21 cellular contexts compared by ENCODE assay signal in the genomic region with DNA sequence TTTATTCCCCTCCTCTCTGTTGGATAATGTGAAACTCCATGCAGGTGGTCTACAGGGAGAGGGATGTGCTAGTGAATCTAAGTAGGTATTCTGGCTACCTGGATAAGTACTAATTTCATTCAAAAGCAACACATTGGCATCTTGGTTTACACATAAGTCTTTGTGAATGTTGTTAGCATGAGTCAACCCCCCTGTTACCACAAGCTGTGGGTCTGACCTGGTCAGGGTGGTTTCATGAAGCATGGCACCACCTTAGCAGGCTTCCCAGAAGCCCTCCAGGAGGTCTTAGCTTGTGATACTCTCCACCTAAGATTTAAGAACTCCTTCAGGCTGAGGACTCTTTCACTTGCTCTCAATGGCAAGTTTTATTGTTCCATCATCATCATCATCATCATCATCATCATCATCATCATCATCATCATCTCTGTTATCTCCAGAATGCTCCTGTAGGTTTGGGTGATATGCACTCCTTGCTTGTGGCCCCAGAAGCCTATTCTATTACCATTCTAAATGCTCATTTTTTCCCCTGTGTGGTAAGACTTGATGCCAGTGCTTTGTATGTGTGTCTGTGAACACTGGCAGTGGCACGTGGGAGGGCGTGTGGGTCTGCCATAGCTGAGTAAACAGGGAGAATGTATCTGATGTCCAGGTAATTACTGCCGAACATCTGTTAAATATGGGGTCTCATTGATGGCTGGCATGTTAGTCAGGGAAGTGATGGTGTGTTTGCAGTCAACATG.
"Had no signal": no experiment of that assay in that cellular context is flagged by ENCODE, and none has a peak within 500 bp of the region (broad histone marks: within the 10 kb centered on the region; RNA-seq: fewer than 3 reads in every experiment).

No MANE protein-coding gene starts in this region.

- FAIRE-seq: keratinocyte had no signal

- H3K4me1 ChIP-seq: body of pancreas, stomach, testis had no signal

- H3K36me3 ChIP-seq: gastrocnemius medialis, left ventricle myocardium inferior, ovary, sigmoid colon, spleen, stomach had no signal

- H3K27me3 Mint-ChIP-seq: activated naive CD8-positive, alpha-beta T cell had no signal

- H3K27me3 ChIP-seq: body of pancreas, gastrocnemius medialis, ovary, sigmoid colon, spleen, stomach, testis had no signal

- H3K9me3 ChIP-seq: body of pancreas, gastrocnemius medialis, left ventricle myocardium inferior, mucosa of descending colon, ovary, sigmoid colon, spleen, stomach, testis had no signal

- H3K27ac ChIP-seq: body of pancreas, gastrocnemius medialis, left ventricle myocardium inferior, ovary, sigmoid colon, spleen, stomach, testis had no signal

- H3K9me3 Mint-ChIP-seq: activated CD4-positive, alpha-beta T cell treated with anti-CD3 and anti-CD28 coated beads, Interleukin-2, amount 10 ng/mL, durations not matched to agents 24 days and 14 days; naive thymus-derived CD4-positive, alpha-beta T cell; T-helper 2 cell treated with Interferon-gamma antibody and Interleukin-4, amounts not matched to agents 5 μg/mL and 100 μg/mL, for 36 hours had no signal

- H3K4me3 Mint-ChIP-seq: activated CD4-positive, alpha-beta T cell treated with anti-CD3 and anti-CD28 coated beads, Interleukin-2, amount 10 ng/mL, durations not matched to agents 24 days and 14 days; activated naive CD8-positive, alpha-beta T cell; naive thymus-derived CD4-positive, alpha-beta T cell; T-helper 2 cell treated with Interferon-gamma antibody and Interleukin-4, amounts not matched to agents 5 μg/mL and 100 μg/mL, for 36 hours had no signal

- ATAC-seq: body of pancreas; gastrocnemius medialis; mucosa of descending colon; naive thymus-derived CD4-positive, alpha-beta T cell had no signal

- H3K27ac Mint-ChIP-seq: activated CD4-positive, alpha-beta T cell treated with anti-CD3 and anti-CD28 coated beads, Interleukin-2, amount 10 ng/mL, durations not matched to agents 24 days and 14 days; activated naive CD8-positive, alpha-beta T cell; naive thymus-derived CD4-positive, alpha-beta T cell; T-helper 2 cell treated with Interferon-gamma antibody and Interleukin-4, amounts not matched to agents 5 μg/mL and 100 μg/mL, for 36 hours had no signal

- DNase-seq: activated CD4-positive, alpha-beta T cell treated with anti-CD3 and anti-CD28 coated beads, Interleukin-2, amount 10 ng/mL, durations not matched to agents 24 days and 14 days; activated CD4-positive, CD25-positive, alpha-beta regulatory T cell; activated CD8-positive, alpha-beta memory T cell treated with anti-CD3 and anti-CD28 coated beads, Interleukin-2, amount 50 U/mL, for 48 hours; activated gamma-delta T cell treated with Interleukin-2 at 50 U/mL for 16 hours; amniotic stem cell; body of pancreas; central memory CD4-positive, alpha-beta T cell; cortex of kidney; effector CD4-positive, alpha-beta T cell; gastrocnemius medialis; left ventricle myocardium inferior; mucosa of descending colon; naive thymus-derived CD4-positive, alpha-beta T cell; ovary; sigmoid colon; spleen; stomach; testis had no signal

- H3K4me3 ChIP-seq: body of pancreas, gastrocnemius medialis, left ventricle myocardium inferior, mucosa of descending colon, ovary, sigmoid colon, spleen, stomach, testis had no signal

- H3K36me3 Mint-ChIP-seq: activated naive CD8-positive, alpha-beta T cell had no signal
